1 cellular context compared by ENCODE assay signal in genomic region chr16:3480901-3481695, GRCh38.
TF ChIP-seq lines count a peak whose summit lies in the region.

No MANE protein-coding gene starts in this region.

TF ChIP-seq in HEK293, 187 proteins besides CTCF, POLR2A, EP300 and RAD21 (continued from another document):
- TF ChIP-seq ZBTB6 (tag by site-specific recombination; IDR thresholded peaks at IDR 0.05) (no peak), REPIN1 (tag by site-specific recombination; IDR thresholded peaks at IDR 0.05; ENCODE audit: low read depth) (no peak), ZBTB17 (tag by site-specific recombination; IDR thresholded peaks at IDR 0.05) (no peak), GFI1B (tag by site-specific recombination; IDR thresholded peaks at IDR 0.05) (no peak), OSR2 (tag by site-specific recombination; IDR thresholded peaks at IDR 0.05) (no peak), ZNF398 (tag by site-specific recombination; IDR thresholded peaks at IDR 0.05) (peak; percentile 18; the same call in 1 of the 2 replicates), ZNF148 (tag by site-specific recombination; IDR thresholded peaks at IDR 0.05; ENCODE audit: borderline replicate concordance) (no peak), PRDM1 (tag by site-specific recombination; IDR thresholded peaks at IDR 0.05) (no peak), REST (tag by site-specific recombination; IDR thresholded peaks at IDR 0.05) (no peak), KLF7 (tag by site-specific recombination; IDR thresholded peaks at IDR 0.05; ENCODE audit: borderline replicate concordance) (no peak), MEIS1 (CRISPR knock-in tag; IDR thresholded peaks at IDR 0.05; ENCODE audit: borderline replicate concordance) (no peak), ZNF639 (tag by site-specific recombination; IDR thresholded peaks at IDR 0.05) (no peak), ZBTB8A (tag by site-specific recombination; IDR thresholded peaks at IDR 0.05) (no peak)
